In genomic region chr7:4715385-4715770, GRCh38 we compare ENCODE assay signal across 10 cellular contexts. TPM values are rescaled to one million over a fixed set of nuclear protein-coding genes. Genes with fewer than 3 reads are reported as not detected.
DNase-seq lines count a peak whose midpoint lies in the region; ATAC-seq, FAIRE-seq and TF ChIP-seq lines count a peak whose summit lies in the region.
"Had no signal": no experiment of that assay in that cellular context is flagged by ENCODE, and none has a peak within 500 bp of the region (broad histone marks: within the 10 kb centered on the region; RNA-seq: fewer than 3 reads in every experiment).

No MANE protein-coding gene starts in this region.

- peak overlapping the region; percentile 80 for H2AK5ac ChIP-seq in IMR-90 (ENCODE audit: low read depth, low read length)

- intact Hi-C loops in IMR-90 (cut with micrococcal nuclease), result loop anchor here (1.0 kb wide), 1 partner anchor 10 kb away; no protein-coding TSS in a partner anchor
- intact Hi-C loops in K562 (cut with micrococcal nuclease), result no loop called here

- no peak overlapping the region for H3K56ac ChIP-seq in IMR-90 (ENCODE audit: extremely low read depth, insufficient read depth, low read length)

- peak overlapping the region; percentile 38 for H2AK9ac ChIP-seq in IMR-90 (replicated peaks; ENCODE audit: low read depth, low read length, poor library complexity)

- 10% methylated on average over 4 of the region's 15 CpGs; no CpG with 5 or more reads in 1 of the 2 experiments for WGBS in IMR-90 (ENCODE audit: extremely low coverage in 2 of 2, insufficient read length in 1 of 2), 2 experiments
- 96% methylated on average over 10 of the region's 15 CpGs for WGBS in K562 (ENCODE audit: insufficient coverage, low coverage, missing lambda C conversion rate)

- H3K9ac ChIP-seq in IMR-90 (ENCODE audit: low read depth, low read length) (peak overlapping the region; percentile 39), K562 (ENCODE audit: insufficient read depth in 1 of 2, low read depth in 2 of 2, low read length in 2 of 2) (no peak overlapping the region)

- H3K23ac ChIP-seq in IMR-90 (ENCODE audit: low read depth, low read length), result peak overlapping the region; percentile 75

- ATAC-seq in IMR-90 (ENCODE audit: low read depth) (peak; percentile 86), K562 (no peak), HG03045 (IDR thresholded peaks at IDR 0.05; ENCODE audit: unreplicated experiment) (no peak)

- no peak for TF ChIP-seq RAD21 in IMR-90 (IDR thresholded peaks at IDR 0.05; ENCODE audit: low read length)
- TF ChIP-seq RAD21 in K562 (CRISPR knock-in tag; conservative IDR thresholded peaks at IDR 0.05 in 1 of 2, IDR thresholded peaks at IDR 0.05 in 1 of 2), result no peak

- H4K20me1 ChIP-seq in IMR-90 (ENCODE audit: insufficient read depth, low read length) (peaks cover 81% of the 10 kb centered on the region), K562 (replicated peaks; ENCODE audit: control insufficient read depth, insufficient read depth, low read length) (peaks cover 31% of the 10 kb centered on the region)

- H3K27ac ChIP-seq in IMR-90 (ENCODE audit: insufficient read depth, low read length) (peak overlapping the region; percentile 75), K562 (ENCODE audit: extremely low read depth, low read depth, low read length) (no peak overlapping the region)

- CTCF ChIA-PET in IMR-90 (lab: Yijun Ruan, JAX), result interaction anchor here (1.2 kb wide), 1 partner anchor 9 kb away, joined by 4 read pairs; no protein-coding TSS in a partner anchor
- CTCF ChIA-PET in K562 (lab: Yijun Ruan, JAX; ENCODE audit: low intra/inter-chr PET ratio), result no interaction called here

- H3K4me3 ChIP-seq in IMR-90 (ENCODE audit: insufficient read depth, low read depth, low read length) (peak overlapping the region; percentile 6; the same call in 1 of the 2 replicates), K562 (no peak overlapping the region)

- H4K91ac ChIP-seq in IMR-90 (ENCODE audit: insufficient read depth, low read depth, low read length), result no peak overlapping the region; the same call in 1 of the 2 replicates

- POLR2A ChIA-PET in IMR-90 (lab: Charles Lee; ENCODE audit: unreplicated experiment), result no interaction called here
- POLR2A ChIA-PET in K562 (lab: Yijun Ruan, JAX), result no interaction called here

- peaks cover 44 to 94% of the 10 kb centered on the region in 2 experiments for H3K79me1 ChIP-seq in IMR-90 (ENCODE audit: low read depth in 1 of 2, low read length in 2 of 2)

- H4K8ac ChIP-seq in IMR-90 (ENCODE audit: low read depth in 2 of 2, low read length in 2 of 2), result peak overlapping the region in 1 of 2 experiments; percentile 44; a peak in 1 of 4 replicates

- H2BK20ac ChIP-seq in IMR-90 (ENCODE audit: low read depth, low read length), result no peak overlapping the region

- H3K14ac ChIP-seq in IMR-90 (replicated peaks; ENCODE audit: low read depth, low read length), result peak overlapping the region; percentile 67

- dilution Hi-C loops in IMR-90 (cut with HindIII; ENCODE audit: low sequenced_read_pairs, unreplicated experiment), result no loop called here

- no peak for TF ChIP-seq POLR2A in IMR-90 (IDR thresholded peaks at IDR 0.05; ENCODE audit: low read depth, low read length)
- no peak for TF ChIP-seq POLR2A in K562 (conservative IDR thresholded peaks at IDR 0.05)
- TF ChIP-seq POLR2A in H54 (IDR thresholded peaks at IDR 0.05; ENCODE audit: low read depth, low read length), result no peak

- peaks cover 20% of the 10 kb centered on the region for H3K4me1 ChIP-seq in IMR-90 (ENCODE audit: control insufficient read depth, insufficient read depth, low read length)
- H3K4me1 ChIP-seq in K562 (replicated peaks in 1 of 2; ENCODE audit: control insufficient read depth in 2 of 2, insufficient read depth in 2 of 2, low read length in 2 of 2), result peaks cover 14 to 35% of the 10 kb centered on the region in 2 experiments; a peak in 4 of 5 replicates

- H2BK120ac ChIP-seq in IMR-90 (ENCODE audit: low read depth, low read length), result peak overlapping the region; percentile 58; the same call in 1 of the 2 replicates

- peak overlapping the region; percentile 14; the same call in 1 of the 2 replicates for H3K18ac ChIP-seq in IMR-90 (ENCODE audit: low read depth, low read length)

- no peak overlapping the region for H2BK15ac ChIP-seq in IMR-90 (ENCODE audit: low read depth, low read length)

- no TSS peak for BruUV-seq in IMR-90 (replicated peaks; lab: Mats Ljungman, UMichigan)
- no TSS peak for BruUV-seq in K562 (replicated peaks; lab: Mats Ljungman, UMichigan)

- peak overlapping the region; percentile 58 for H3K4ac ChIP-seq in IMR-90 (ENCODE audit: low read depth, low read length)

- peaks cover 79% of the 10 kb centered on the region for H3K79me2 ChIP-seq in K562 (ENCODE audit: control insufficient read depth, insufficient read depth, low read length)

- DNase-seq in IMR-90 (peak; percentile 88), K562 (ENCODE audit: extremely low read depth in 1 of 4, low spot score in 3 of 4) (no peak), iris pigment epithelial cell (ENCODE audit: low read depth) (peak; percentile 87), stromal cell of bone marrow (ENCODE audit: low read depth) (peak; percentile 72), H54 (ENCODE audit: insufficient read length, low spot score) (no peak), NCI-H82 (lab: John Stamatoyannopoulos, UW) (no peak), SW 1271 (lab: John Stamatoyannopoulos, UW) (no peak)
- DNase-seq: NK-92 treated with Interleukin-12 subunit alpha and Interleukin-12 subunit beta, amount 100 ng/mL, for 24 hours had no signal

- peaks cover 45% of the 10 kb centered on the region for H3K9me1 ChIP-seq in IMR-90 (ENCODE audit: insufficient read depth, low read length)
- peaks cover 13% of the 10 kb centered on the region for H3K9me1 ChIP-seq in K562 (ENCODE audit: control insufficient read depth, insufficient read depth, low read length)

- FAIRE-seq in K562 (lab: Jason Lieb, UNC) (peak; percentile 6), H54 (lab: Jason Lieb, UNC) (no peak)
- FAIRE-seq: islet of Langerhans had no signal

- no peaks in the 10 kb centered on the region for H3K27me3 ChIP-seq in IMR-90 (ENCODE audit: control insufficient read depth, insufficient read depth, low read length)
- H3K27me3 ChIP-seq in K562 (ENCODE audit: control insufficient read depth in 2 of 2, insufficient read depth in 2 of 2, low read length in 2 of 2), result no peaks in the 10 kb centered on the region

- H2AFZ ChIP-seq in IMR-90 (replicated peaks; ENCODE audit: low read length, poor library complexity), result peak overlapping the region; percentile 68
- H2AFZ ChIP-seq in K562 (ENCODE audit: low read depth, low read length), result no peak overlapping the region

- no peak overlapping the region for H4K5ac ChIP-seq in IMR-90 (ENCODE audit: low read depth, low read length)

- in situ Hi-C loops in IMR-90 (cut with MboI; ENCODE audit: low sequenced_read_pairs), result no loop called here
- in situ Hi-C loops in K562 (cut with MboI), result no loop called here

- H3K4me2 ChIP-seq in IMR-90 (ENCODE audit: low read depth, low read length) (peak overlapping the region; percentile 88), K562 (ENCODE audit: insufficient read depth, low read length) (no peak overlapping the region)

- H3K9me3 ChIP-seq in IMR-90 (ENCODE audit: control insufficient read depth, insufficient read depth, low read length) (no peaks in the 10 kb centered on the region), K562 (replicated peaks; ENCODE audit: control insufficient read depth, insufficient read depth, low read depth, low read length) (peaks cover 4% of the 10 kb centered on the region)

- peak overlapping the region; percentile 35 for H2BK5ac ChIP-seq in IMR-90 (ENCODE audit: low read depth, low read length, poor library complexity, severe bottlenecking)

- no peak for TF ChIP-seq CTCF in IMR-90 (conservative IDR thresholded peaks at IDR 0.05; ENCODE audit: low read depth, low read length)
- no peak for TF ChIP-seq CTCF in K562 (IDR thresholded peaks at IDR 0.05 in 2 of 3, conservative IDR thresholded peaks at IDR 0.05 in 1 of 3; ENCODE audit: insufficient read depth in 2 of 3, low read depth in 1 of 3, low read length in 3 of 3)

- H3K36me3 ChIP-seq in IMR-90 (ENCODE audit: control insufficient read depth, insufficient read depth, low read length), result peaks cover 11% of the 10 kb centered on the region
- peaks cover 39% of the 10 kb centered on the region; the same call in 2 of the 3 replicates for H3K36me3 ChIP-seq in K562 (ENCODE audit: control insufficient read depth, insufficient read depth, low read length)

- no peak for TF ChIP-seq EP300 in K562 (IDR thresholded peaks at IDR 0.05; ENCODE audit: low read length)

TF ChIP-seq in K562, 482 proteins besides CTCF, POLR2A, EP300 and RAD21 (continues in another document):
- TF ChIP-seq MTA3 (IDR thresholded peaks at IDR 0.05; ENCODE audit: borderline replicate concordance) (no peak), TAL1 (IDR thresholded peaks at IDR 0.05) (no peak), ILF3 (IDR thresholded peaks at IDR 0.05; ENCODE audit: borderline replicate concordance) (no peak)

RNA-seq across cellular contexts. Expression of gene FOXK1, which starts 33.3 kb away (rescaled TPM):
- 4.3 and 5.0 TPM in 2 replicates for total RNA-seq in IMR-90 (2012; rRNA removed)
- polyA plus RNA-seq in IMR-90 (2012; rRNA removed), result 8.8 TPM in 2 replicates
- 6.7 and 6.8 TPM in 2 replicates for polyA plus RNA-seq in IMR-90 (2012; cell fraction: cytosol; rRNA removed)
- polyA plus RNA-seq in IMR-90 (2012; cell fraction: nucleus; rRNA removed; ENCODE audit: low replicate concordance), result 18.7 and 30.1 TPM in 2 replicates
- 35.6 and 74.5 TPM in 2 replicates for total RNA-seq in K562 (2011; cell fraction: chromatin; rRNA removed; ENCODE audit: low replicate concordance)
- 43.2 and 43.6 TPM in 2 replicates for total RNA-seq in K562 (2011; cell fraction: nucleolus; rRNA removed)
- total RNA-seq in K562 (2011; cell fraction: nucleoplasm; rRNA removed), result 40.0 and 43.0 TPM in 2 replicates
- total RNA-seq in K562 (2014; rRNA removed), result 17.0 and 19.5 TPM in 2 replicates
- total RNA-seq in K562 (2014; rRNA removed; fragmentation: Illumina TruSeq; extraction: Trizol), result 8.1 and 9.1 TPM in 2 replicates
- total RNA-seq in K562 (2015; rRNA removed; fragmentation: Illumina TruSeq; extraction: Trizol), result 8.5 and 9.1 TPM in 2 replicates
- total RNA-seq in K562 (2021), result 42.2 and 45.5 TPM in 2 replicates
- 2.9 and 4.2 TPM in 2 replicates for polyA plus RNA-seq in K562 (2011; rRNA removed)
- 3.6 and 6.2 TPM in 2 replicates for polyA plus RNA-seq in K562 (2011; cell fraction: cytosol; rRNA removed)
- polyA plus RNA-seq in K562 (2011; cell fraction: nucleus; rRNA removed), result 7.9 and 12.0 TPM in 2 replicates
- polyA plus RNA-seq in K562 (2012), result 6.4 and 7.3 TPM in 2 replicates
- 5.0 and 6.8 TPM in 2 replicates for polyA plus RNA-seq in K562 (2014; fragmentation: Illumina TruSeq; extraction: Trizol)
- under 1 TPM; 0.32 to 0.34 TPM for polyA plus RNA-seq in K562 (2014; fragmentation: Nextera tagmentation; extraction: Ambion mirVana)
- 11.8 TPM in 2 replicates for polyA plus RNA-seq in K562 (2014; rRNA removed)
- 6.7 and 8.7 TPM in 2 replicates for polyA minus RNA-seq in K562 (2011; rRNA and poly(A)+ RNA removed)
- polyA minus RNA-seq in K562 (2011; cell fraction: cytosol; rRNA and poly(A)+ RNA removed), result 21.3 and 27.0 TPM in 2 replicates
- 9.7 and 11.6 TPM in 2 replicates for polyA minus RNA-seq in K562 (2011; cell fraction: nucleus; rRNA and poly(A)+ RNA removed)

Comparison
In these comparisons a context has a peak if more than half of its experiments do, and no peak if none do; other contexts are left out.
1. DNase-seq: peak in IMR-90 (single experiment), iris pigment epithelial cell (single experiment) and stromal cell of bone marrow (single experiment); none in K562 (0 of 4), H54 (single experiment), NCI-H82 (single experiment) and SW 1271 (0 of 2).